ENCODE assay signal across 17 cellular contexts in the genomic region with DNA sequence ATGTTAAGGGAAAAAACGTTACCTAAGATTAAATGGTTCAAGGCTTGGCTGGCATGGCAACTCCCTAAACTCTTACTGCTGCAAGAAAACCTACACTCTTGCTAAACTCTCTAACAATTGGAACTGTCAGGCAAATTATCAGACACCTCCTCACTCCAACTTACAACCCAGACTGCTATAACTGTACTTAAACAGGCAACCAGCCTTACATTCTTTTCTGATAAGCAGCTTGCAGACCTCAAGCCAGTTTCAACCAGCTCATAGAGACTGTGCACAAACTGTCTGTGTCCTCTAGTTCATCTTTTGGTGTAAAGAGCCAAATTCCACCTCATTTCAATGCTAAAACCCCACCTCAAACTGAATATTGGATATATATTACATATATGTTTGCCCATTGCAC.
DNase-seq lines count a peak whose midpoint lies in the region; FAIRE-seq and TF ChIP-seq lines count a peak whose summit lies in the region.
"Had no signal": no experiment of that assay in that cellular context is flagged by ENCODE, and none has a peak within 500 bp of the region (broad histone marks: within the 10 kb centered on the region; RNA-seq: fewer than 3 reads in every experiment).

No MANE protein-coding gene starts in this region.

- no peak for TF ChIP-seq POLR2A in H54 (IDR thresholded peaks at IDR 0.05; ENCODE audit: low read depth, low read length)

- FAIRE-seq in H54 (lab: Jason Lieb, UNC), result no peak
- FAIRE-seq: A549, D721Med, G401.6, GM12891, GM19239 had no signal

- DNase-seq in DMS53 (lab: John Stamatoyannopoulos, UW) (peak; percentile 3), DMS53 treated with DMSO at 0.1 percent for 48 hours (lab: John Stamatoyannopoulos, UW; ENCODE audit: unreplicated experiment) (no peak), OCI-M1 (lab: John Stamatoyannopoulos, UW) (peak; percentile 22), putamen (ENCODE audit: low spot score) (peak; percentile 3), H54 (ENCODE audit: insufficient read length, low spot score) (no peak)
- DNase-seq: AML-193; Caco-2; Calu3; CD4-positive, alpha-beta T cell; CD8-positive, alpha-beta T cell; DMS79 treated with DMSO at 0.1 percent for 48 hours; GF-D8 had no signal

Comparison
In these comparisons a context has a peak if more than half of its experiments do, and no peak if none do; other contexts are left out.
1. DNase-seq: peak in DMS53 (single experiment), OCI-M1 (single experiment) and putamen (single experiment); none in DMS53 treated with DMSO at 0.1 percent for 48 hours (single experiment) and H54 (single experiment).